In the genomic region with DNA sequence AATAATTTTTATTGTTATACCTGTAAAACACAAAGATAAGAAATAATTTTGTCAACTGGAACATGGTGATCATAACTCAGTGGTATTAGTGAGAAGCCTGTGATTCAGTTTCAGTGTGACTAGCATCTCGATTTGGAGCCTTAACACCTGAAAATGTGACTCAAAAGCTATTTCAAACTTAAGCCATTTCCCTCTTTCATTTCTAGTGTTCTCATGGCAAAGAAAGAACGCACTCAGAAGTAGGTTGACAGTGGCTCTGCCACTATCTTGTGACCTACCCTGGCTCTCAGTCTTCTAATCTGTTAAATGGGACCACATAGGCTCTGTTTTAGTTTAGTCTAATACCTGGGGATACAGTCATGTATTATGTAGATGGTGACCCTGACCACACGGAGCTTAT, we compare ENCODE assay signal across 13 cellular contexts.
A peak's percentile ranks its signal among the peaks of the same experiment; 100 is the strongest.
DNase-seq lines count a peak whose midpoint lies in the region; ATAC-seq, FAIRE-seq and TF ChIP-seq lines count a peak whose summit lies in the region.
"Had no signal": no experiment of that assay in that cellular context is flagged by ENCODE, and none has a peak within 500 bp of the region (broad histone marks: within the 10 kb centered on the region; RNA-seq: fewer than 3 reads in every experiment).

No MANE protein-coding gene starts in this region.

- H3K36me3 ChIP-seq in stomach: no peaks in the 10 kb centered on the region
- H3K36me3 ChIP-seq: cardiac muscle cell, neutrophil, uterus had no signal

- no peaks in the 10 kb centered on the region for H3K4me1 ChIP-seq in stomach
- H3K4me1 ChIP-seq: uterus had no signal

- TF ChIP-seq CTCF in HFFc6 (IDR thresholded peaks at IDR 0.05) (no peak), stomach (IDR thresholded peaks at IDR 0.05) (no peak)

- WGBS in stomach, 5 donors: 75 to 82% (median 81%) methylated on average over 3 of the region's 3 CpGs

- no peak overlapping the region for H3K4me3 Mint-ChIP-seq in HFFc6

- DNase-seq in GM12892 (ENCODE audit: insufficient read length) (peak; percentile 41), HFFc6 (no peak), foreskin melanocyte (no peak), stomach (no peak), GF-D8 (lab: John Stamatoyannopoulos, UW) (no peak)
- DNase-seq: hippocampal formation, uterus had no signal

- H3K27me3 Mint-ChIP-seq in HFFc6 (ENCODE audit: insufficient read depth): peaks cover under 1% of the 10 kb centered on the region; the same call in 1 of the 2 replicates

- no peaks in the 10 kb centered on the region for H3K9me3 ChIP-seq in stomach
- H3K9me3 ChIP-seq: neutrophil, uterus had no signal

- no peak for TF ChIP-seq EP300 in stomach (IDR thresholded peaks at IDR 0.05)

- H3K9me3 Mint-ChIP-seq in HFFc6: peaks cover 12% of the 10 kb centered on the region

- TF ChIP-seq POLR2A in GM12892 (IDR thresholded peaks at IDR 0.05; ENCODE audit: low read depth, low read length): peak; percentile 73
- TF ChIP-seq POLR2A in stomach (IDR thresholded peaks at IDR 0.05): no peak

- no peaks in the 10 kb centered on the region for H3K36me3 Mint-ChIP-seq in HFFc6 (ENCODE audit: low read depth)

- no peak overlapping the region for H3K4me3 ChIP-seq in stomach
- H3K4me3 ChIP-seq: cardiac muscle cell, lung, uterus had no signal

- H3K27ac ChIP-seq in stomach: no peak overlapping the region
- H3K27ac ChIP-seq: cardiac muscle cell, neutrophil, uterus had no signal

- H3K4me1 Mint-ChIP-seq in HFFc6 (ENCODE audit: low read depth): no peaks in the 10 kb centered on the region

- H3K27ac Mint-ChIP-seq in HFFc6: no peak overlapping the region

- ATAC-seq in GM19035 (IDR thresholded peaks at IDR 0.05; ENCODE audit: unreplicated experiment): peak; percentile 46
- peak; percentile 40 for ATAC-seq in HG02623 (IDR thresholded peaks at IDR 0.05; ENCODE audit: unreplicated experiment)
- ATAC-seq in HG03432 (IDR thresholded peaks at IDR 0.05; ENCODE audit: unreplicated experiment): peak; percentile 50

- peaks cover 0 to 64% (median 0%) of the 10 kb centered on the region in 3 donors for H3K27me3 ChIP-seq in stomach
- H3K27me3 ChIP-seq: cardiac muscle cell, uterus had no signal

- intact Hi-C loops in stomach (cut with DNase I; ENCODE audit: low total_unique reads): no loop called here

- peak; percentile 72 for FAIRE-seq in GM12892 (lab: Jason Lieb, UNC)
